Comparison of ENCODE assay signal across 1 cellular context in genomic region chr3:81760924-81761903, GRCh38.
TF ChIP-seq lines count a peak whose summit lies in the region.

Gene GBE1, minus strand, starts transcription at chr3:81761645. Its CDS starts 128 bp downstream, at chr3:81761517.

TF ChIP-seq in HEK293, 187 proteins besides CTCF, POLR2A, EP300 and RAD21 (continued from another document):
- TF ChIP-seq INSM2 (tag by site-specific recombination; IDR thresholded peaks at IDR 0.05) = no peak
- no peak for TF ChIP-seq ZNF571 (tag by site-specific recombination; IDR thresholded peaks at IDR 0.05)
- TF ChIP-seq ZFP69B (tag by site-specific recombination; IDR thresholded peaks at IDR 0.05) = peak; percentile 36; the same call in 1 of the 2 replicates
- no peak for TF ChIP-seq FEZF1 (tag by site-specific recombination; IDR thresholded peaks at IDR 0.05)
- no peak for TF ChIP-seq ZNF677 (tag by site-specific recombination; IDR thresholded peaks at IDR 0.05)
- TF ChIP-seq ZBTB1 (tag by site-specific recombination; IDR thresholded peaks at IDR 0.05) = 0 out of 2 replicates have a peak, but pooled peaks have one; percentile 37
- TF ChIP-seq ZNF548 (tag by site-specific recombination; IDR thresholded peaks at IDR 0.05) = no peak
- no peak for TF ChIP-seq ZNF112 (tag by site-specific recombination; IDR thresholded peaks at IDR 0.05)
- no peak for TF ChIP-seq ZNF701 (tag by site-specific recombination; IDR thresholded peaks at IDR 0.05)
- TF ChIP-seq ZNF777 (tag by site-specific recombination; IDR thresholded peaks at IDR 0.05; ENCODE audit: borderline replicate concordance) = peak; percentile 35; the same call in 1 of the 2 replicates
- 0 out of 2 replicates have a peak, but pooled peaks have one; percentile 31 for TF ChIP-seq ZBTB48 (tag by site-specific recombination; IDR thresholded peaks at IDR 0.05)
- peak; percentile 81 for TF ChIP-seq ZBTB26 (tag by site-specific recombination; optimal IDR thresholded peaks at IDR 0.05)
- peak; percentile 39; the same call in 1 of the 2 replicates for TF ChIP-seq ZNF843 (tag by site-specific recombination; IDR thresholded peaks at IDR 0.05)
- TF ChIP-seq ATF2 (tag by site-specific recombination; IDR thresholded peaks at IDR 0.05; ENCODE audit: low read depth) = no peak
- no peak for TF ChIP-seq TCF7L2 (IDR thresholded peaks at IDR 0.05; ENCODE audit: borderline replicate concordance, low read depth, low read length)
- TF ChIP-seq ZNF473 (tag by site-specific recombination; IDR thresholded peaks at IDR 0.05) = no peak
- TF ChIP-seq YY1 (tag by site-specific recombination; IDR thresholded peaks at IDR 0.05) = peak; percentile 84
- no peak for TF ChIP-seq ZNF670 (tag by site-specific recombination; IDR thresholded peaks at IDR 0.05; ENCODE audit: low read depth)
- no peak for TF ChIP-seq GLI2 (tag by site-specific recombination; IDR thresholded peaks at IDR 0.05; ENCODE audit: borderline replicate concordance, low read depth)
- no peak for TF ChIP-seq OVOL3 (tag by site-specific recombination; IDR thresholded peaks at IDR 0.05)
- no peak for TF ChIP-seq ZFP41 (tag by site-specific recombination; IDR thresholded peaks at IDR 0.05; ENCODE audit: borderline replicate concordance)
- TF ChIP-seq KLF17 (tag by site-specific recombination; IDR thresholded peaks at IDR 0.05) = no peak; the same call in 1 of the 2 replicates
- peak; percentile 84 for TF ChIP-seq YY2 (tag by site-specific recombination; IDR thresholded peaks at IDR 0.05)
- TF ChIP-seq SCRT1 (tag by site-specific recombination; IDR thresholded peaks at IDR 0.05; ENCODE audit: borderline replicate concordance) = no peak
- no peak for TF ChIP-seq ZNF645 (tag by site-specific recombination; IDR thresholded peaks at IDR 0.05)
- no peak for TF ChIP-seq ZNF426 (tag by site-specific recombination; IDR thresholded peaks at IDR 0.05)
- TF ChIP-seq ZNF518A (tag by site-specific recombination; conservative IDR thresholded peaks at IDR 0.05; ENCODE audit: low read depth) = peak; percentile 20; the same call in 1 of the 2 replicates
- no peak for TF ChIP-seq ZNF585B (tag by site-specific recombination; IDR thresholded peaks at IDR 0.05)
- TF ChIP-seq ZNF639 (tag by site-specific recombination; IDR thresholded peaks at IDR 0.05) = no peak
- TF ChIP-seq RBAK (tag by site-specific recombination; IDR thresholded peaks at IDR 0.05) = no peak
- TF ChIP-seq ZNF626 (tag by site-specific recombination; IDR thresholded peaks at IDR 0.05) = no peak
- TF ChIP-seq ZNF561 (tag by site-specific recombination; IDR thresholded peaks at IDR 0.05; ENCODE audit: borderline replicate concordance) = peak; percentile 37; the same call in 1 of the 2 replicates
- TF ChIP-seq HOXA7 (CRISPR knock-in tag; IDR thresholded peaks at IDR 0.05; ENCODE audit: borderline replicate concordance) = no peak
TF ChIP-seq in HEK293: peak in this region for 57.
